In the genomic region with DNA sequence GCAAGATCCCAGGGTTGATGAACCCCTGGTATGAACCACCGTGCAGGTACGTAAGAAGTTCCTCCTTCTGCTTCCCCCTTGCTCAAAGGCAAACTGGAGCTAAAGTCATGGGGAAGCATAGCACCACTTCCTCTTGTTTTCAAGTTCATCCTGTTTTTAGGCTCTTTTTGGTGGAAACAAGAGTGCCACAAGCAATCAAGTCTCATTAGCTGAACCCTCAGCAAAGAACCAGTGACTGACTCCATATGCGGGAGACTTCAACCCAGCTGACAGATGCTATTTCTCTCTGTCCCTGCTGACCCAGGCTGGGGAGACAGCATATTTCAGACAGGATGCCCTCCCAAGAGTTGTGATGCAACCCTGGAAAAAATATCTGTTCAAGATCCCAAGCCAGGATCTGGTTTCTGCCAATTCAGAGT, we compare ENCODE assay signal across 13 cellular contexts. TPM values are rescaled to one million over a fixed set of nuclear protein-coding genes. Genes with fewer than 3 reads are reported as not detected.
DNase-seq lines count a peak whose midpoint lies in the region; ATAC-seq and TF ChIP-seq lines count a peak whose summit lies in the region.
"Had no signal": no experiment of that assay in that cellular context is flagged by ENCODE, and none has a peak within 500 bp of the region (broad histone marks: within the 10 kb centered on the region; RNA-seq: fewer than 3 reads in every experiment).

No MANE protein-coding gene starts in this region.

- no peaks in the 10 kb centered on the region for H3K36me3 ChIP-seq in gastroesophageal sphincter
- H3K36me3 ChIP-seq in sigmoid colon = no peaks in the 10 kb centered on the region
- H3K36me3 ChIP-seq: upper lobe of left lung had no signal

- H3K4me1 ChIP-seq in gastroesophageal sphincter (peaks cover 0 to 44% (median 3%) of the 10 kb centered on the region in 3 donors), sigmoid colon (peaks cover 0 to 7% (median 3%) of the 10 kb centered on the region in 4 donors)

- no peak for TF ChIP-seq EP300 in gastroesophageal sphincter (IDR thresholded peaks at IDR 0.05)
- TF ChIP-seq EP300 in sigmoid colon (IDR thresholded peaks at IDR 0.05) = no peak

- H3K9me3 ChIP-seq in gastroesophageal sphincter (no peaks in the 10 kb centered on the region), sigmoid colon (no peaks in the 10 kb centered on the region)
- H3K9me3 ChIP-seq: upper lobe of left lung had no signal

- peak overlapping the region in 1 of 4 donors; percentile 27 for H3K27ac ChIP-seq in gastroesophageal sphincter
- H3K27ac ChIP-seq in sigmoid colon = peak overlapping the region in 3 of 4 donors; percentile 12 to 35 (median 35)

- H3K27me3 ChIP-seq in gastroesophageal sphincter (no peaks in the 10 kb centered on the region), sigmoid colon (no peaks in the 10 kb centered on the region)
- H3K27me3 ChIP-seq: upper lobe of left lung had no signal

- H3K4me3 ChIP-seq in gastroesophageal sphincter (no peak overlapping the region), sigmoid colon (no peak overlapping the region)
- H3K4me3 ChIP-seq: upper lobe of left lung had no signal

- 80 to 84% methylated on average over 3 of the region's 3 CpGs for WGBS in gastroesophageal sphincter (ENCODE audit: low coverage in 1 of 2), 2 donors
- 53 to 78% methylated on average over 3 of the region's 3 CpGs for WGBS in sigmoid colon, 2 donors

- TF ChIP-seq CTCF in gastroesophageal sphincter (IDR thresholded peaks at IDR 0.05) (no peak), sigmoid colon (IDR thresholded peaks at IDR 0.05) (no peak)

- intact Hi-C loops in sigmoid colon (cut with DNase I) = no loop called here

- ATAC-seq in gastroesophageal sphincter (peak; percentile 74), GM18517 (IDR thresholded peaks at IDR 0.05; ENCODE audit: unreplicated experiment) (no peak), HG03039 (IDR thresholded peaks at IDR 0.05; ENCODE audit: unreplicated experiment) (no peak)

- TF ChIP-seq POLR2A in gastroesophageal sphincter (IDR thresholded peaks at IDR 0.05) (no peak), sigmoid colon (IDR thresholded peaks at IDR 0.05) (no peak)

- peak; percentile 40 for DNase-seq in GDM1 (lab: John Stamatoyannopoulos, UW)
- DNase-seq in NCI-H524 treated with DMSO at 0.1 percent for 48 hours (lab: John Stamatoyannopoulos, UW) = peak; percentile 69
- no peak for DNase-seq in sigmoid colon
- no peak for DNase-seq in NCI-H2107 treated with DMSO at 0.1 percent for 48 hours (lab: John Stamatoyannopoulos, UW; ENCODE audit: unreplicated experiment)
- DNase-seq: activated CD4-positive, alpha-beta memory T cell treated with anti-CD3 and anti-CD28 coated beads for 36 hours; amniotic stem cell; endodermal cell; HCEC 1CT; MM.1S had no signal

RNA-seq across cellular contexts. Expression of a gene that starts 47.7 kb away (rescaled TPM):
- total RNA-seq in gastroesophageal sphincter (10 to 100 TPM; 31.2 to 41.7 (median 32.7) TPM), sigmoid colon (10 to 100 TPM; 11.3 to 25.7 (median 18.1) TPM)
- 1 to 10 TPM; 2.8 to 9.7 (median 3.6) TPM for polyA plus RNA-seq in sigmoid colon

Comparison
In these comparisons a context has a peak if more than half of its experiments do, and no peak if none do; other contexts are left out.
1. DNase-seq: peak in GDM1 (single experiment) and NCI-H524 treated with DMSO at 0.1 percent for 48 hours (single experiment); none in sigmoid colon (single experiment) and NCI-H2107 treated with DMSO at 0.1 percent for 48 hours (single experiment).